In the genomic region with DNA sequence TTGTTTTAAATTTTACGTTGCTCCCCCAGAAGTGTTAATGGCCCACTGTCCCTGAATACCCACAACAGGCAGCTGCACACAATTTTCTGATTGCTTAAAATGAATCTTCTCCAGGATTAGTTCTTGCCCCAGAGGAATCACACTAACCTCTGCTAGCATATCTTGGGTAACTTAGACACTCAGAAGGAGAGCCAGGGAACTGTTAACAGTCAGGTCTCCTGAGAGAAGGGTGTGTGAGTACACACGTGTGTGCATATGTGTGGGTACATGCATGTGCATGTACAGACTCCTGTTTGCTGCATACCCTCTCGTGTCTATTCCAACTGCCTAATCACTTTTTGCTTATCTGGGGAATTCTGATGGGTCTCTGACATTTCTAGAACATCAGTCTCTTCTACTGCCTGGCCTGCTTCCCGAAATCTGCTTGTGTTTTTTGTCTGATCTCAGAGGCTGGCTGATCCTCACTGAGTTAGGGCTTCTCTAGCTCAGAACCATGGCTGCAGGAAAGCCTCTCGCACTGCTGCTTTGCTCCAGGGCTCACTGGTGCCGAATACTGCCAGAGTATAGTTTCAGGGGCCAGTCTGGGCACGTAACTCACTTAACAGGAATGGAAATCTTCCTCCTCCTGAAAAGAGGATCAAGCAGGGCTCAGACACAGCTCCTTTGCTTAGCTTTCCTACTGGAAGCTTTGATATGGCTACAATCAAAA, we compare ENCODE assay signal across 21 cellular contexts.
DNase-seq lines count a peak whose midpoint lies in the region; ATAC-seq and TF ChIP-seq lines count a peak whose summit lies in the region.
"Had no signal": no experiment of that assay in that cellular context is flagged by ENCODE, and none has a peak within 500 bp of the region (broad histone marks: within the 10 kb centered on the region; RNA-seq: fewer than 3 reads in every experiment).

No MANE protein-coding gene starts in this region.

- peak overlapping the region; percentile 4 for H3K27ac Mint-ChIP-seq in progenitor cell of endocrine pancreas
- no peak overlapping the region for H3K27ac Mint-ChIP-seq in activated naive CD8-positive, alpha-beta T cell treated with anti-CD3 and anti-CD28 coated beads for 36 hours
- H3K27ac Mint-ChIP-seq in T-helper 17 cell: no peak overlapping the region
- H3K27ac Mint-ChIP-seq: activated B cell treated with CpG ODN at 0.5 μM for 24 hours had no signal

- H3K9me3 ChIP-seq in adrenal gland (replicated peaks in 1 of 3) (no peaks in the 10 kb centered on the region), T-helper 17 cell (ENCODE audit: control insufficient read depth, low read length, poor library complexity, severe bottlenecking) (no peaks in the 10 kb centered on the region)
- H3K9me3 ChIP-seq: BLaER1, gastrocnemius medialis, sigmoid colon, tibial artery had no signal

- H3K36me3 Mint-ChIP-seq in progenitor cell of endocrine pancreas (ENCODE audit: insufficient read depth) (peaks cover 1% of the 10 kb centered on the region), T-helper 17 cell (ENCODE audit: low read depth) (no peaks in the 10 kb centered on the region)
- H3K36me3 Mint-ChIP-seq in activated naive CD8-positive, alpha-beta T cell treated with anti-CD3 and anti-CD28 coated beads for 36 hours: no peaks in the 10 kb centered on the region

- H3K27me3 Mint-ChIP-seq in progenitor cell of endocrine pancreas (no peaks in the 10 kb centered on the region), T-helper 17 cell (no peaks in the 10 kb centered on the region)
- no peaks in the 10 kb centered on the region for H3K27me3 Mint-ChIP-seq in activated naive CD8-positive, alpha-beta T cell treated with anti-CD3 and anti-CD28 coated beads for 36 hours
- H3K27me3 Mint-ChIP-seq: activated B cell treated with CpG ODN at 0.5 μM for 24 hours had no signal

- DNase-seq in NCI-H1105 (lab: John Stamatoyannopoulos, UW) (peak; percentile 38), adrenal gland (peak in 4 of 7 donors; percentile 28 to 70 (median 60)), foreskin keratinocyte (peak; percentile 58 to 75), progenitor cell of endocrine pancreas (ENCODE audit: low spot score, unreplicated experiment) (no peak), T-helper 2 cell (no peak), T-helper 17 cell (no peak)
- DNase-seq in activated naive CD8-positive, alpha-beta T cell treated with anti-CD3 and anti-CD28 coated beads for 36 hours: no peak
- DNase-seq: activated B cell treated with CpG ODN at 0.5 μM for 24 hours; effector CD8-positive, alpha-beta T cell; gastrocnemius medialis; GOT3; NCI-H2029 treated with DMSO at 0.1 percent for 48 hours; NCI-H526 treated with DMSO at 0.1 percent for 48 hours; PC-9; sigmoid colon; stimulated activated CD4-positive, alpha-beta T cell treated with anti-CD3 and anti-CD28 coated beads, Interleukin-4, amount 100 ng/mL, for 4 hours; SW 1271; tibial artery had no signal

- TF ChIP-seq POLR2A in adrenal gland (IDR thresholded peaks at IDR 0.05): no peak

- H3K4me1 Mint-ChIP-seq in progenitor cell of endocrine pancreas (ENCODE audit: low read depth) (no peaks in the 10 kb centered on the region), T-helper 17 cell (no peaks in the 10 kb centered on the region)
- H3K4me1 Mint-ChIP-seq in activated naive CD8-positive, alpha-beta T cell treated with anti-CD3 and anti-CD28 coated beads for 36 hours: no peaks in the 10 kb centered on the region
- H3K4me1 Mint-ChIP-seq: activated B cell treated with CpG ODN at 0.5 μM for 24 hours had no signal

- no peak for TF ChIP-seq CTCF in adrenal gland (IDR thresholded peaks at IDR 0.05)
- TF ChIP-seq CTCF in foreskin keratinocyte (conservative IDR thresholded peaks at IDR 0.05): no peak
- TF ChIP-seq CTCF in progenitor cell of endocrine pancreas (IDR thresholded peaks at IDR 0.05; ENCODE audit: unreplicated experiment): no peak

- ATAC-seq in foreskin keratinocyte (peak; percentile 85), HG03108 (IDR thresholded peaks at IDR 0.05; ENCODE audit: unreplicated experiment) (no peak), T-helper 17 cell (no peak)
- ATAC-seq: gastrocnemius medialis had no signal

- no peaks in the 10 kb centered on the region for H3K36me3 ChIP-seq in adrenal gland (replicated peaks in 1 of 2)
- H3K36me3 ChIP-seq: BLaER1, gastrocnemius medialis had no signal

- H3K4me1 ChIP-seq in adrenal gland (replicated peaks in 1 of 2) (peaks cover 12 to 14% of the 10 kb centered on the region in 2 donors), foreskin keratinocyte (peaks cover 12% of the 10 kb centered on the region)
- H3K4me1 ChIP-seq: BLaER1, gastrocnemius medialis, sigmoid colon, tibial artery had no signal

- H3K9me3 Mint-ChIP-seq in progenitor cell of endocrine pancreas (ENCODE audit: low read depth): no peaks in the 10 kb centered on the region
- no peaks in the 10 kb centered on the region for H3K9me3 Mint-ChIP-seq in activated naive CD8-positive, alpha-beta T cell treated with anti-CD3 and anti-CD28 coated beads for 36 hours
- H3K9me3 Mint-ChIP-seq: activated B cell treated with CpG ODN at 0.5 μM for 24 hours had no signal

- H3K4me3 ChIP-seq in adrenal gland: no peak overlapping the region
- H3K4me3 ChIP-seq: BLaER1, gastrocnemius medialis, lung, PC-9, sigmoid colon, tibial artery had no signal

- no peaks in the 10 kb centered on the region for H3K27me3 ChIP-seq in adrenal gland
- no peaks in the 10 kb centered on the region for H3K27me3 ChIP-seq in foreskin keratinocyte
- H3K27me3 ChIP-seq: BLaER1, gastrocnemius medialis, sigmoid colon, tibial artery had no signal

- 44 to 66% (median 48%) methylated on average over 6 to 7 of the region's 7 CpGs for WGBS in adrenal gland, 4 donors

- intact Hi-C loops in adrenal gland (cut with DNase I): no loop called here

- H3K27ac ChIP-seq in adrenal gland: peak overlapping the region in 3 of 5 donors; percentile 28 to 55 (median 49)
- H3K27ac ChIP-seq in foreskin keratinocyte: no peak overlapping the region
- H3K27ac ChIP-seq: BLaER1, gastrocnemius medialis, PC-9, sigmoid colon, tibial artery had no signal

- H3K4me3 Mint-ChIP-seq in progenitor cell of endocrine pancreas (ENCODE audit: low read depth) (no peak overlapping the region), T-helper 17 cell (no peak overlapping the region)
- H3K4me3 Mint-ChIP-seq in activated naive CD8-positive, alpha-beta T cell treated with anti-CD3 and anti-CD28 coated beads for 36 hours: no peak overlapping the region
- H3K4me3 Mint-ChIP-seq: activated B cell treated with CpG ODN at 0.5 μM for 24 hours had no signal

Comparison
In these comparisons a context has a peak if more than half of its experiments do, and no peak if none do; other contexts are left out.
1. DNase-seq: peak in NCI-H1105 (single experiment), adrenal gland (4 of 7) and foreskin keratinocyte (2 of 2); none in progenitor cell of endocrine pancreas (single experiment), activated naive CD8-positive, alpha-beta T cell treated with anti-CD3 and anti-CD28 coated beads for 36 hours (single experiment), T-helper 2 cell (0 of 5) and T-helper 17 cell (0 of 3).